Comparison of ENCODE assay signal across 1 cellular context in genomic region chr1:788756-789341, GRCh38.
A peak's percentile ranks its signal among the peaks of the same experiment; 100 is the strongest.
TF ChIP-seq lines count a peak whose summit lies in the region.

No MANE protein-coding gene starts in this region.

TF ChIP-seq in HEK293, 187 proteins besides CTCF, POLR2A, EP300 and RAD21:
- TF ChIP-seq ZNF600 (tag by site-specific recombination; IDR thresholded peaks at IDR 0.05) (peak; percentile 94), INSM2 (tag by site-specific recombination; IDR thresholded peaks at IDR 0.05) (peak; percentile 70; the same call in 1 of the 2 replicates), ZNF530 (tag by site-specific recombination; IDR thresholded peaks at IDR 0.05; ENCODE audit: low read depth) (peak; percentile 95), ZXDB (tag by site-specific recombination; IDR thresholded peaks at IDR 0.05) (0 out of 2 replicates have a peak, but pooled peaks have one; percentile 15)
